Comparison of ENCODE assay signal across 30 cellular contexts in genomic region chr2:176414641-176415040, GRCh38.
"Had no signal": no experiment of that assay in that cellular context is flagged by ENCODE, and none has a peak within 500 bp of the region (broad histone marks: within the 10 kb centered on the region; RNA-seq: fewer than 3 reads in every experiment).

No MANE protein-coding gene starts in this region.

- H3K9me3 Mint-ChIP-seq: activated B cell treated with CpG ODN at 0.5 μM for 24 hours; activated CD8-positive, alpha-beta T cell treated with anti-CD3 and anti-CD28 coated beads for 36 hours; activated naive CD4-positive, alpha-beta T cell treated with anti-CD3 and anti-CD28 coated beads, Interleukin-2, amount 50 U/mL, for 24 hours; activated naive CD8-positive, alpha-beta T cell treated with anti-CD3 and anti-CD28 coated beads, Interleukin-2, amount 50 U/mL, for 24 hours; activated T-helper 2 cell treated with anti-CD3 and anti-CD28 coated beads, Interferon-gamma antibody, Interleukin-2, Interleukin-4, amounts not matched to agents 10 μg/mL and 5 μg/mL and 100 μg/mL, durations not matched to agents 14 hours and 24 hours and 36 hours; natural killer cell treated with Interleukin-12 subunit alpha and Interleukin-12 subunit beta and Interleukin-15 and Interleukin-18, amount 100 ng/mL, for 72 hours; stimulated activated effector memory CD8-positive, alpha-beta T cell treated with anti-CD3 and anti-CD28 coated beads, Interleukin-12 subunit alpha, Interleukin-12 subunit beta, amount 100 ng/mL, for 72 hours; stimulated activated naive CD8-positive, alpha-beta T cell treated with anti-CD3 and anti-CD28 coated beads, Interleukin-15, Interleukin-2, amounts not matched to agents 100 ng/mL and 50 ng/mL, for 24 hours; T-helper 2 cell treated with Interferon-gamma antibody and Interleukin-4, amounts not matched to agents 5 μg/mL and 100 μg/mL, for 36 hours had no signal

- ATAC-seq: activated CD8-positive, alpha-beta T cell treated with anti-CD3 and anti-CD28 coated beads for 36 hours; activated naive CD8-positive, alpha-beta T cell treated with anti-CD3 and anti-CD28 coated beads, Interleukin-2, amount 50 U/mL, for 24 hours; heart right ventricle; left lung; lower lobe of right lung; mucosa of descending colon; natural killer cell treated with Interleukin-12 subunit alpha and Interleukin-12 subunit beta and Interleukin-15 and Interleukin-18, amount 100 ng/mL, for 72 hours; stimulated activated effector memory CD8-positive, alpha-beta T cell treated with anti-CD3 and anti-CD28 coated beads, Interleukin-12 subunit alpha, Interleukin-12 subunit beta, amount 100 ng/mL, for 72 hours had no signal

- H3K4me1 Mint-ChIP-seq: activated B cell treated with CpG ODN at 0.5 μM for 24 hours; activated naive CD4-positive, alpha-beta T cell treated with anti-CD3 and anti-CD28 coated beads, Interleukin-2, amount 50 U/mL, for 24 hours; activated naive CD8-positive, alpha-beta T cell treated with anti-CD3 and anti-CD28 coated beads, Interleukin-2, amount 50 U/mL, for 24 hours; stimulated activated effector memory CD8-positive, alpha-beta T cell treated with anti-CD3 and anti-CD28 coated beads, Interleukin-12 subunit alpha, Interleukin-12 subunit beta, amount 100 ng/mL, for 72 hours had no signal

- H3K4me3 Mint-ChIP-seq: activated B cell treated with CpG ODN at 0.5 μM for 24 hours; activated CD8-positive, alpha-beta T cell treated with anti-CD3 and anti-CD28 coated beads for 36 hours; activated naive CD4-positive, alpha-beta T cell treated with anti-CD3 and anti-CD28 coated beads, Interleukin-2, amount 50 U/mL, for 24 hours; activated naive CD8-positive, alpha-beta T cell treated with anti-CD3 and anti-CD28 coated beads, Interleukin-2, amount 50 U/mL, for 24 hours; natural killer cell treated with Interleukin-12 subunit alpha and Interleukin-12 subunit beta and Interleukin-15 and Interleukin-18, amount 100 ng/mL, for 72 hours; stimulated activated effector memory CD8-positive, alpha-beta T cell treated with anti-CD3 and anti-CD28 coated beads, Interleukin-12 subunit alpha, Interleukin-12 subunit beta, amount 100 ng/mL, for 72 hours; stimulated activated naive CD8-positive, alpha-beta T cell treated with anti-CD3 and anti-CD28 coated beads, Interleukin-15, Interleukin-2, amounts not matched to agents 100 ng/mL and 50 ng/mL, for 24 hours; T-helper 2 cell treated with Interferon-gamma antibody and Interleukin-4, amounts not matched to agents 5 μg/mL and 100 μg/mL, for 36 hours had no signal

- DNase-seq: activated B cell treated with CpG ODN at 0.5 μM for 24 hours; activated CD4-positive, alpha-beta T cell treated with anti-CD3 and anti-CD28 coated beads, Interleukin-2, amount 50 U/mL, for 1 hour; activated CD8-positive, alpha-beta T cell treated with anti-CD3 and anti-CD28 coated beads for 36 hours; activated naive CD8-positive, alpha-beta T cell treated with anti-CD3 and anti-CD28 coated beads, Interleukin-2, amount 50 U/mL, for 24 hours; activated T-cell treated with anti-CD3 and anti-CD28 coated beads, Interleukin-2, amount 50 U/mL, for 48 hours; amygdala; central memory CD4-positive, alpha-beta T cell; effector CD4-positive, alpha-beta T cell; erythroblast; foreskin fibroblast; heart right ventricle; kidney glomerular epithelial cell; left lung; lower lobe of right lung; mesendoderm; mucosa of descending colon; ovary; sigmoid colon; small intestine; stimulated activated CD4-positive, alpha-beta T cell treated with anti-CD3 and anti-CD28 coated beads, Interleukin-4, amount 100 ng/mL, for 24 hours; substantia nigra; upper lobe of left lung had no signal

- H3K27ac Mint-ChIP-seq: activated B cell treated with CpG ODN at 0.5 μM for 24 hours; activated CD8-positive, alpha-beta T cell treated with anti-CD3 and anti-CD28 coated beads for 36 hours; activated naive CD4-positive, alpha-beta T cell treated with anti-CD3 and anti-CD28 coated beads, Interleukin-2, amount 50 U/mL, for 24 hours; activated naive CD8-positive, alpha-beta T cell treated with anti-CD3 and anti-CD28 coated beads, Interleukin-2, amount 50 U/mL, for 24 hours; activated T-helper 2 cell treated with anti-CD3 and anti-CD28 coated beads, Interferon-gamma antibody, Interleukin-2, Interleukin-4, amounts not matched to agents 10 μg/mL and 5 μg/mL and 100 μg/mL, durations not matched to agents 14 hours and 24 hours and 36 hours; natural killer cell treated with Interleukin-12 subunit alpha and Interleukin-12 subunit beta and Interleukin-15 and Interleukin-18, amount 100 ng/mL, for 72 hours; progenitor cell of endocrine pancreas; stimulated activated effector memory CD8-positive, alpha-beta T cell treated with anti-CD3 and anti-CD28 coated beads, Interleukin-12 subunit alpha, Interleukin-12 subunit beta, amount 100 ng/mL, for 72 hours; stimulated activated naive CD8-positive, alpha-beta T cell treated with anti-CD3 and anti-CD28 coated beads, Interleukin-15, Interleukin-2, amounts not matched to agents 100 ng/mL and 50 ng/mL, for 24 hours; T-helper 2 cell treated with Interferon-gamma antibody and Interleukin-4, amounts not matched to agents 5 μg/mL and 100 μg/mL, for 36 hours had no signal

- H3K36me3 Mint-ChIP-seq: activated naive CD4-positive, alpha-beta T cell treated with anti-CD3 and anti-CD28 coated beads, Interleukin-2, amount 50 U/mL, for 24 hours; natural killer cell treated with Interleukin-12 subunit alpha and Interleukin-12 subunit beta and Interleukin-15 and Interleukin-18, amount 100 ng/mL, for 72 hours; stimulated activated effector memory CD8-positive, alpha-beta T cell treated with anti-CD3 and anti-CD28 coated beads, Interleukin-12 subunit alpha, Interleukin-12 subunit beta, amount 100 ng/mL, for 72 hours had no signal

- FAIRE-seq: endometrium, small intestine had no signal
